In genomic region chr20:8540466-8540865, GRCh38 we compare ENCODE assay signal across 24 cellular contexts.
"Had no signal": no experiment of that assay in that cellular context is flagged by ENCODE, and none has a peak within 500 bp of the region (broad histone marks: within the 10 kb centered on the region; RNA-seq: fewer than 3 reads in every experiment).

No MANE protein-coding gene starts in this region.

- H3K4me1 ChIP-seq: esophagus squamous epithelium, pancreas, suprapubic skin, transverse colon had no signal

- H3K4me1 Mint-ChIP-seq: stimulated activated naive CD8-positive, alpha-beta T cell treated with anti-CD3 and anti-CD28 coated beads, Interleukin-15, amount 100 ng/mL, for 72 hours had no signal

- H3K9me3 Mint-ChIP-seq: effector memory CD8-positive, alpha-beta T cell; memory B cell; natural killer cell; stimulated activated naive CD8-positive, alpha-beta T cell treated with anti-CD3 and anti-CD28 coated beads, Interleukin-15, amount 100 ng/mL, for 72 hours had no signal

- DNase-seq: cortex of kidney; effector memory CD8-positive, alpha-beta T cell; erythroblast; esophagus squamous epithelium; foreskin melanocyte; glutamatergic neuron; heart right ventricle; hippocampal formation; natural killer cell; occipital lobe; pancreas; stimulated activated CD4-positive, alpha-beta T cell treated with anti-CD3 and anti-CD28 coated beads, Interleukin-12 subunit alpha, Interleukin-12 subunit beta, amount 100 ng/mL, for 4 hours; stimulated activated CD4-positive, alpha-beta T cell treated with anti-CD3 and anti-CD28 coated beads, Interleukin-1b, Interleukin-23, amount 100 ng/mL, for 48 hours; stimulated activated CD4-positive, alpha-beta T cell treated with anti-CD3 and anti-CD28 coated beads, Interleukin-4, amount 100 ng/mL, for 1 hour; stimulated activated CD8-positive, alpha-beta memory T cell treated with anti-CD3 and anti-CD28 coated beads, Interleukin-4, amount 100 ng/mL, for 48 hours; stimulated activated naive CD4-positive, alpha-beta T cell; stimulated activated naive CD8-positive, alpha-beta T cell treated with anti-CD3 and anti-CD28 coated beads, Interleukin-15, amount 100 ng/mL, for 72 hours; transverse colon had no signal

- H3K27me3 ChIP-seq: esophagus squamous epithelium, heart right ventricle, pancreas, suprapubic skin, transverse colon had no signal

- H3K27ac Mint-ChIP-seq: memory B cell; natural killer cell; stimulated activated naive CD8-positive, alpha-beta T cell treated with anti-CD3 and anti-CD28 coated beads, Interleukin-15, amount 100 ng/mL, for 72 hours had no signal

- H3K36me3 Mint-ChIP-seq: memory B cell, natural killer cell had no signal

- H3K4me3 ChIP-seq: esophagus squamous epithelium, heart right ventricle, lung, pancreas, smooth muscle cell, suprapubic skin, transverse colon had no signal

- H3K4me3 Mint-ChIP-seq: effector memory CD8-positive, alpha-beta T cell; memory B cell; natural killer cell; stimulated activated naive CD8-positive, alpha-beta T cell treated with anti-CD3 and anti-CD28 coated beads, Interleukin-15, amount 100 ng/mL, for 72 hours had no signal

- H3K36me3 ChIP-seq: esophagus squamous epithelium, heart right ventricle, pancreas, suprapubic skin, transverse colon had no signal

- H3K9me3 ChIP-seq: esophagus squamous epithelium, heart right ventricle, pancreas, suprapubic skin, transverse colon had no signal

- H3K27me3 Mint-ChIP-seq: effector memory CD8-positive, alpha-beta T cell; memory B cell; stimulated activated naive CD8-positive, alpha-beta T cell treated with anti-CD3 and anti-CD28 coated beads, Interleukin-15, amount 100 ng/mL, for 72 hours had no signal

- H3K27ac ChIP-seq: esophagus squamous epithelium, pancreas, suprapubic skin, transverse colon had no signal

- ATAC-seq: effector memory CD8-positive, alpha-beta T cell; heart right ventricle; left lobe of liver; natural killer cell; pancreas; sciatic nerve; stimulated activated naive CD8-positive, alpha-beta T cell treated with anti-CD3 and anti-CD28 coated beads, Interleukin-15, amount 100 ng/mL, for 72 hours had no signal
